Comparison of ENCODE assay signal across 8 cellular contexts in the genomic region with DNA sequence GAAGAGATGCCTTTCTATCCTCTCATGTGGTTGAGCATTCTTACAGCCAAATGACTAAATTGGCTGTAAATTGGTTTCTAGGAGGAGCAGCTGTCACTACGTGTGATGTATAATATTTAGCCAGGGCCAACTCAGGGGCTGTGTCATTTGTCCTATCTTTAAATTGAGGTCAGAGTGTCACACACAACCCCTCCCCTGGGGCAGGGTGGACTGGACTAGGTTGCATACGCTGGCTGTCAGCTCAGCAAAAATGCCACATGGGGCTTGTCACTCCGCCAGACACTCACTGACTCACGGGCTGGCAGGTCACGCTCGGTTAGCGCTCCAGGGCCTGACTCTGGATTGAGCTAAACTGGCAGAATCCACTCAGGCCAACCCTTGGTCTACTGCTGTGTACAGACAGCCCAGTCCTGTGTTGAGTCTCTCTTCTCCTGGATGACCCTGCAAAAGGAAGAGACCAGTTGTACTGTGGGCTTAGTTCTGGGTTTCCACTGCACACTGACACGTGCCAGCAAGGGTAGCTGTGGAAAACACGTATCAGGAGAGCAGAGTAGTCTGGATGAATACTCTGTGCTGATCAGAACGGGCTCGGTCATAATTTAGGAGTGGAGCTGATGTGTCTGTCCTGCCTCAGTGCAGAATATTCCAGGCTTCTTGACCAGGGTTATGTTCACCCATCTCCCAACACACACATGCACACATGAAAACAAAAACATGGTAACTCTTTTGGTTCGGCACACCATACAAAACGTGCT. TPM values are rescaled to one million over a fixed set of nuclear protein-coding genes. Genes with fewer than 3 reads are reported as not detected.
DNase-seq lines count a peak whose midpoint lies in the region; ATAC-seq and TF ChIP-seq lines count a peak whose summit lies in the region.

No MANE protein-coding gene starts in this region.

- H3K4me1 ChIP-seq in GM23248 (ENCODE audit: insufficient read depth): peaks cover 43% of the 10 kb centered on the region
- H3K4me1 ChIP-seq in gastroesophageal sphincter: no peaks in the 10 kb centered on the region
- peaks cover 29 to 37% of the 10 kb centered on the region in 2 donors for H3K4me1 ChIP-seq in gastrocnemius medialis
- peaks cover 0 to 3% (median 0%) of the 10 kb centered on the region in 4 donors for H3K4me1 ChIP-seq in tibial nerve
- no peaks in the 10 kb centered on the region for H3K4me1 ChIP-seq in sigmoid colon

- TF ChIP-seq EP300 in gastroesophageal sphincter (IDR thresholded peaks at IDR 0.05): no peak
- no peak for TF ChIP-seq EP300 in tibial nerve (IDR thresholded peaks at IDR 0.05)
- no peak for TF ChIP-seq EP300 in sigmoid colon (IDR thresholded peaks at IDR 0.05)

- no peak overlapping the region for H2AFZ ChIP-seq in GM23248

- H3K4me3 ChIP-seq in GM23248 (no peak overlapping the region), gastroesophageal sphincter (no peak overlapping the region), gastrocnemius medialis (no peak overlapping the region), tibial nerve (no peak overlapping the region), sigmoid colon (no peak overlapping the region)

- H3K4me2 ChIP-seq in GM23248 (ENCODE audit: unreplicated experiment): peak overlapping the region; percentile 5

- ATAC-seq in gastroesophageal sphincter (peak; percentile 57), gastrocnemius medialis (peak; percentile 92 to 94), GM18867 (IDR thresholded peaks at IDR 0.05; ENCODE audit: unreplicated experiment) (no peak), HG02938 (IDR thresholded peaks at IDR 0.05; ENCODE audit: unreplicated experiment) (no peak)

- no peaks in the 10 kb centered on the region for H3K9me2 ChIP-seq in GM23248 (ENCODE audit: insufficient read depth)

- H3K27ac ChIP-seq in GM23248: peak overlapping the region; percentile 37
- no peak overlapping the region for H3K27ac ChIP-seq in gastroesophageal sphincter
- H3K27ac ChIP-seq in gastrocnemius medialis: peak overlapping the region; percentile 70 to 83 (median 74)
- no peak overlapping the region for H3K27ac ChIP-seq in tibial nerve
- no peak overlapping the region for H3K27ac ChIP-seq in sigmoid colon

- H3K27me3 ChIP-seq in GM23248 (replicated peaks; ENCODE audit: insufficient read depth): no peaks in the 10 kb centered on the region
- H3K27me3 ChIP-seq in gastroesophageal sphincter: peaks cover 6% of the 10 kb centered on the region
- H3K27me3 ChIP-seq in gastrocnemius medialis: no peaks in the 10 kb centered on the region
- H3K27me3 ChIP-seq in tibial nerve: no peaks in the 10 kb centered on the region
- no peaks in the 10 kb centered on the region for H3K27me3 ChIP-seq in sigmoid colon

- no peak for TF ChIP-seq POLR2A in gastroesophageal sphincter (IDR thresholded peaks at IDR 0.05)
- TF ChIP-seq POLR2A in gastrocnemius medialis (IDR thresholded peaks at IDR 0.05): no peak
- no peak for TF ChIP-seq POLR2A in tibial nerve (IDR thresholded peaks at IDR 0.05)
- TF ChIP-seq POLR2A in sigmoid colon (IDR thresholded peaks at IDR 0.05): no peak

- no peak overlapping the region for H3K9ac ChIP-seq in GM23248

- TF ChIP-seq CTCF in gastroesophageal sphincter (IDR thresholded peaks at IDR 0.05): no peak
- TF ChIP-seq CTCF in gastrocnemius medialis (IDR thresholded peaks at IDR 0.05 in 4 of 5, conservative IDR thresholded peaks at IDR 0.05 in 1 of 5): no peak
- TF ChIP-seq CTCF in tibial nerve (IDR thresholded peaks at IDR 0.05): no peak
- no peak for TF ChIP-seq CTCF in sigmoid colon (IDR thresholded peaks at IDR 0.05)

- in situ Hi-C loops in GM23248 (cut with MboI) (no loop called here), gastrocnemius medialis (cut with MboI; ENCODE audit: low sequenced_read_pairs in 4 of 4) (no loop called here)

- 11% methylated on average over 13 of the region's 13 CpGs for WGBS in GM23248 (ENCODE audit: low coverage in 1 of 2, low lambda C conversion rate in 2 of 2, missing lambda C conversion rate in 2 of 2), 2 experiments
- WGBS in gastroesophageal sphincter (ENCODE audit: low coverage in 1 of 2), 2 donors: 59 to 74% methylated on average over 9 to 10 of the region's 13 CpGs
- 48 to 57% methylated on average over 13 of the region's 13 CpGs for WGBS in tibial nerve, 2 donors
- 61 to 80% methylated on average over 13 of the region's 13 CpGs for WGBS in sigmoid colon, 2 donors

- no peaks in the 10 kb centered on the region for H3K36me3 ChIP-seq in GM23248 (ENCODE audit: low read depth)
- H3K36me3 ChIP-seq in gastroesophageal sphincter: no peaks in the 10 kb centered on the region
- no peaks in the 10 kb centered on the region for H3K36me3 ChIP-seq in gastrocnemius medialis
- H3K36me3 ChIP-seq in tibial nerve: no peaks in the 10 kb centered on the region
- no peaks in the 10 kb centered on the region for H3K36me3 ChIP-seq in sigmoid colon

- H3K9me3 ChIP-seq in GM23248 (ENCODE audit: low read depth) (no peaks in the 10 kb centered on the region), gastroesophageal sphincter (no peaks in the 10 kb centered on the region), gastrocnemius medialis (no peaks in the 10 kb centered on the region), tibial nerve (no peaks in the 10 kb centered on the region), sigmoid colon (no peaks in the 10 kb centered on the region)

- intact Hi-C loops in gastrocnemius medialis (cut with DNase I; ENCODE audit: low total_unique reads): loop anchor here (1.0 to 2.0 kb wide), 2 partner anchors 28 to 149 kb away; no protein-coding TSS in a partner anchor
- intact Hi-C loops in sigmoid colon (cut with DNase I): no loop called here

- DNase-seq in GM23248: peak; percentile 90
- DNase-seq in RKO (ENCODE audit: low spot score): peak; percentile 22
- peak; percentile 90 to 92 for DNase-seq in gastrocnemius medialis
- DNase-seq in tibial nerve (ENCODE audit: low spot score in 2 of 2): no peak
- no peak for DNase-seq in sigmoid colon

- no peaks in the 10 kb centered on the region for H4K20me1 ChIP-seq in GM23248 (ENCODE audit: insufficient read depth)

- peaks cover 40% of the 10 kb centered on the region for H3F3A ChIP-seq in GM23248 (ENCODE audit: insufficient read depth)

- H3K79me2 ChIP-seq in GM23248 (ENCODE audit: insufficient read depth): no peaks in the 10 kb centered on the region

RNA-seq across cellular contexts. Expression of a gene that starts 29.1 kb away (rescaled TPM):
- 0.13 and 0.32 TPM in 2 replicates for total RNA-seq in GM23248 (2014; rRNA removed; shearing (Covaris generic))
- 0.35 and 0.43 TPM in 2 replicates for polyA plus RNA-seq in GM23248 (2016; fragmentation: Nextera tagmentation; extraction: Ambion mirVana)
- total RNA-seq in gastroesophageal sphincter: 1 to 10 TPM in 1 of 4 donors, under 1 TPM in 3; 0.47 to 3.1 (median 0.71) TPM
- 10 to 100 TPM in 1 of 4 donors, 1 to 10 TPM in 3; 2.8 to 19.3 (median 3.2) TPM for total RNA-seq in gastrocnemius medialis
- total RNA-seq in tibial nerve: 1 to 10 TPM; 2.1 to 7.5 (median 4.6) TPM
- total RNA-seq in sigmoid colon: under 1 TPM in 3 of 4 donors, not detected in 1; 0.14 to 0.36 (median 0.28) TPM
- under 1 TPM in 1 of 3 donors, not detected in 2; 0.17 TPM for polyA plus RNA-seq in sigmoid colon

Comparison
In these comparisons a context has a peak if more than half of its experiments do, and no peak if none do; other contexts are left out.
1. DNase-seq: peak in GM23248 (single experiment), RKO (single experiment) and gastrocnemius medialis (2 of 2); none in tibial nerve (0 of 2) and sigmoid colon (single experiment).
2. H3K27ac ChIP-seq: peak in GM23248 (single experiment) and gastrocnemius medialis (4 of 4); none in gastroesophageal sphincter (0 of 4), tibial nerve (0 of 4) and sigmoid colon (0 of 4).
3. ATAC-seq: peak in gastroesophageal sphincter (single experiment) and gastrocnemius medialis (2 of 2); none in GM18867 (single experiment) and HG02938 (single experiment).